Comparison of ENCODE assay signal across 2 cellular contexts in the genomic region with DNA sequence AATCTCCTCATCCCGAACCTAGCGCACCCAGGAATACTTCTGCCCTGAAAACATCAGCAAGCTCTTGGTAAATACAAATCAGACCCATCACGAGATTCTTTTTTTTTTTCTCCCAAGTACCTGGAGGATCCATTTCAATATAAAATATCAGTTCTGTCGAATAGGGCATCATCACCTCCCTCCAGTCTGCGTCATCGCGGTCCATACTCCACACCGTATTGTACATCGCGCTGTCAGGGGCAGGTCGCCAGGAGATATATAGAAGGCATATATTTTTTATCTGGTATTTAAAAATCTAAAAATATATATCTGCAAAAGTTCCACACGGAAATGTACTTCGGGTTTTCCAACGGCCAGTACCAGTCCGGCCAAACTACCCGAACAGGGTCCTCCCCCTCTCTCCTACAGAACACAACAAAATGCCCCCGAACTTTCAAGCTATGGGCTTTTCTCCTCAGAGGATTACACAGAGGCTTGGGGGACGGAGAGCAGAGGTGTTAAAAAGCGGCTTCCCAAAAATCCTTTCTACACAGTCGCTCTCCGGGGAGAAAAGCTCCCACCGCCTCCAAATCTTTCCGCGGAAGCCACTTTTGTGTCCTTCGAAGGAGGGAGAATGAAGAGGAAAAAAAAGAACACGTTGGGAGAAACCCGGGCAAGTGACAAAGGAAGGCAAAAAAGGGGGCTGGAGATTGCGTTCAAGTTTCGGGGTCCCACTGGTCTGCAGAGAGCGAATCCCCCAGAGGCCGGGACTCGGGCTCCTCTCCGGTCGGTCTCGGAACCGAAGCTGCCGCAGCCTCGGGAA.
TF ChIP-seq lines count a peak whose summit lies in the region.

No MANE protein-coding gene starts in this region.

TF ChIP-seq in Ishikawa, 13 proteins besides CTCF, POLR2A, EP300 and RAD21 (continued from another document):
- TF ChIP-seq CEBPB (IDR thresholded peaks at IDR 0.05) (no peak), FOXM1 (IDR thresholded peaks at IDR 0.05; ENCODE audit: borderline replicate concordance, low read depth) (no peak), ZBTB7A (IDR thresholded peaks at IDR 0.05; ENCODE audit: low read depth) (peak; percentile 63), USF1 (IDR thresholded peaks at IDR 0.05) (no peak), TAF1 (IDR thresholded peaks at IDR 0.05; ENCODE audit: low read depth) (no peak), MAX (IDR thresholded peaks at IDR 0.05) (no peak)
- TF ChIP-seq, protein P1, sequence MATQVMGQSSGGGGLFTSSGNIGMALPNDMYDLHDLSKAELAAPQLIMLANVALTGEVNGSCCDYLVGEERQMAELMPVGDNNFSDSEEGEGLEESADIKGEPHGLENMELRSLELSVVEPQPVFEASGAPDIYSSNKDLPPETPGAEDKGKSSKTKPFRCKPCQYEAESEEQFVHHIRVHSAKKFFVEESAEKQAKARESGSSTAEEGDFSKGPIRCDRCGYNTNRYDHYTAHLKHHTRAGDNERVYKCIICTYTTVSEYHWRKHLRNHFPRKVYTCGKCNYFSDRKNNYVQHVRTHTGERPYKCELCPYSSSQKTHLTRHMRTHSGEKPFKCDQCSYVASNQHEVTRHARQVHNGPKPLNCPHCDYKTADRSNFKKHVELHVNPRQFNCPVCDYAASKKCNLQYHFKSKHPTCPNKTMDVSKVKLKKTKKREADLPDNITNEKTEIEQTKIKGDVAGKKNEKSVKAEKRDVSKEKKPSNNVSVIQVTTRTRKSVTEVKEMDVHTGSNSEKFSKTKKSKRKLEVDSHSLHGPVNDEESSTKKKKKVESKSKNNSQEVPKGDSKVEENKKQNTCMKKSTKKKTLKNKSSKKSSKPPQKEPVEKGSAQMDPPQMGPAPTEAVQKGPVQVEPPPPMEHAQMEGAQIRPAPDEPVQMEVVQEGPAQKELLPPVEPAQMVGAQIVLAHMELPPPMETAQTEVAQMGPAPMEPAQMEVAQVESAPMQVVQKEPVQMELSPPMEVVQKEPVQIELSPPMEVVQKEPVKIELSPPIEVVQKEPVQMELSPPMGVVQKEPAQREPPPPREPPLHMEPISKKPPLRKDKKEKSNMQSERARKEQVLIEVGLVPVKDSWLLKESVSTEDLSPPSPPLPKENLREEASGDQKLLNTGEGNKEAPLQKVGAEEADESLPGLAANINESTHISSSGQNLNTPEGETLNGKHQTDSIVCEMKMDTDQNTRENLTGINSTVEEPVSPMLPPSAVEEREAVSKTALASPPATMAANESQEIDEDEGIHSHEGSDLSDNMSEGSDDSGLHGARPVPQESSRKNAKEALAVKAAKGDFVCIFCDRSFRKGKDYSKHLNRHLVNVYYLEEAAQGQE (IDR thresholded peaks at IDR 0.05; ENCODE audit: low read depth): no peak

TF ChIP-seq in SK-N-SH, 30 proteins besides CTCF, POLR2A, EP300 and RAD21:
- TF ChIP-seq MXI1 (IDR thresholded peaks at IDR 0.05; ENCODE audit: low read depth, low read length) (0 out of 2 replicates have a peak, but pooled peaks have one; percentile 43), TAF1 (IDR thresholded peaks at IDR 0.05; ENCODE audit: borderline replicate concordance, low read depth, low read length) (peak; percentile 5; the same call in 1 of the 2 replicates), NRF1 (IDR thresholded peaks at IDR 0.05; ENCODE audit: low read depth, low read length) (no peak), JUND (IDR thresholded peaks at IDR 0.05) (no peak; the same call in 1 of the 2 replicates), EZH2phosphoT487 (IDR thresholded peaks at IDR 0.05; ENCODE audit: borderline replicate concordance, low read depth) (no peak), GABPA (IDR thresholded peaks at IDR 0.05; ENCODE audit: low read depth) (no peak)
TF ChIP-seq in SK-N-SH: peak in this region for 2.
